ENCODE assay signal across 10 cellular contexts in the genomic region with DNA sequence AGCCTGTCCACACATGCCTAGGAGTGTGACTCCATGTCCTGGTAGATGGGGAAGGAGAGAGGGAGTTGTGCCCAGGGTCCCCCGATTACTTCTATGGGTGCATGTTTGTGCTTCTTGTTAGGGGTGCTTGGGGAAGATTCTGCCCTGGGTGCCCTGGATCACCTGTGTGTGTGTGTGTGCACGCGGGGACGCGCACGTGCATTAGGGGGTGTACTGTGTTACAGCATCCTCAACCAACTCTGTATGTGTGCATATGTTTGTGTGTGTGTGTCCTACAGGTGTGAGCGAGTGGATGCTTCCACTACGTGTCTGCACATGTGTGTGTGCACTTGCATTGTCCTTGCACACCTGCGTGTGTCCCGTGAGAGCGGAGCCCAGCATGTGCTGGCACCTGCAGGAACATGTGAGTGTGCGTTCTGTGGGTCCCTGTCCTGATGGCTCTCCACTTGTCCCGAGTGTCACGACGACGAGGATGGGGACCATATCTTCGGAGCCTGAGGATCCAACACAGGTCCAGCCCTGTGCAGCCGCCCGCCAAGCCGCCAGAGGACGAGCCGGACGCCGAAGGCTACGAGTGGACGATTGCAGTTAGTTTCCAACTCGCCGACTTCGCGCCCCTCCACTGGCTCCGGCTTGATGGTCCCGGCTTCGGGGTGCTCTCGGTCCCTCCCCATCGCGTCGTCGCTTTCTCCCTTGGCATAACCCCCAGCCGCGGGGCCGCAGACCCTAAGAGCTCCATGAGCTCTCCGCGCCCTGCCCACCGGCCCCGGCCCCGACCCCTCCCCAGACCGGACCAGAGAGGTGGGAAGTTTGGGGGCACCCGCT. TPM values are rescaled to one million over a fixed set of nuclear protein-coding genes. Genes with fewer than 3 reads are reported as not detected.
DNase-seq lines count a peak whose midpoint lies in the region; ATAC-seq and TF ChIP-seq lines count a peak whose summit lies in the region.
"Had no signal": no experiment of that assay in that cellular context is flagged by ENCODE, and none has a peak within 500 bp of the region (broad histone marks: within the 10 kb centered on the region; RNA-seq: fewer than 3 reads in every experiment).

No MANE protein-coding gene starts in this region.

- ATAC-seq in HG02759 (IDR thresholded peaks at IDR 0.05; ENCODE audit: unreplicated experiment): no peak

- H3K4me1 Mint-ChIP-seq in glutamatergic neuron (ENCODE audit: low read depth, unreplicated experiment): peaks cover 14% of the 10 kb centered on the region

- peak overlapping the region; percentile 57 for H3K27ac Mint-ChIP-seq in glutamatergic neuron (ENCODE audit: unreplicated experiment)

- no peak for TF ChIP-seq EP300 in ovary (IDR thresholded peaks at IDR 0.05)

- no peaks in the 10 kb centered on the region for H3K36me3 ChIP-seq in ovary

- no peaks in the 10 kb centered on the region for H3K27me3 ChIP-seq in ovary

- peak overlapping the region; percentile 55 for H3K27ac ChIP-seq in C4-2B
- H3K27ac ChIP-seq in ovary: peak overlapping the region; percentile 64 to 70

- H3K4me3 Mint-ChIP-seq in glutamatergic neuron (ENCODE audit: unreplicated experiment): peak overlapping the region; percentile 86

- intact Hi-C loops in ovary (cut with DNase I): loop anchor here in 2 of 4 donors (5.0 kb wide), 2 partner anchors 55 to 70 kb away; no protein-coding TSS in a partner anchor

- TF ChIP-seq POLR2A in ovary (IDR thresholded peaks at IDR 0.05): no peak

- TF ChIP-seq CTCF in C4-2B (conservative IDR thresholded peaks at IDR 0.05) (no peak), glutamatergic neuron (IDR thresholded peaks at IDR 0.05; ENCODE audit: partially characterized antibody, unreplicated experiment) (no peak), ovary (IDR thresholded peaks at IDR 0.05) (no peak)

- peaks cover 8% of the 10 kb centered on the region for H3K4me1 ChIP-seq in ovary (ENCODE audit: insufficient read depth)

- 15 to 18% (median 16%) methylated on average over 44 to 48 of the region's 48 CpGs for WGBS in ovary, 3 donors

- peaks cover 2% of the 10 kb centered on the region for H3K9me3 Mint-ChIP-seq in glutamatergic neuron (ENCODE audit: unreplicated experiment)

- no peaks in the 10 kb centered on the region for H3K9me3 ChIP-seq in ovary

- H3K27me3 Mint-ChIP-seq in glutamatergic neuron (ENCODE audit: unreplicated experiment): peaks cover 14% of the 10 kb centered on the region

- peak overlapping the region; percentile 54 for H3K4me3 ChIP-seq in ovary

- peak; percentile 34 for DNase-seq in RKO (ENCODE audit: low spot score)
- peak; percentile 64 for DNase-seq in glutamatergic neuron
- DNase-seq in ovary: peak in 2 of 5 donors; percentile 13 to 61
- DNase-seq in cerebellar nuclear complex (lab: John Stamatoyannopoulos, UW): no peak
- no peak for DNase-seq in activated CD4-positive, CD25-positive, alpha-beta regulatory T cell (lab: John Stamatoyannopoulos, UW)
- no peak for DNase-seq in SKM-1 (lab: John Stamatoyannopoulos, UW; ENCODE audit: unreplicated experiment)
- DNase-seq: activated gamma-delta T cell treated with Interleukin-2 at 50 U/mL for 16 hours had no signal

- H3K36me3 Mint-ChIP-seq in glutamatergic neuron (ENCODE audit: unreplicated experiment): no peaks in the 10 kb centered on the region

RNA-seq across cellular contexts. Expression of gene TBC1D3B, which starts 6.0 kb away (rescaled TPM):
- 37.3 TPM for total RNA-seq in glutamatergic neuron (ENCODE audit: unreplicated experiment)
- 10 to 100 TPM in 1 of 7 donors, 1 to 10 TPM in 6; 1.1 to 11.5 (median 4.5) TPM for total RNA-seq in ovary
- polyA plus RNA-seq in ovary: 1 to 10 TPM in 1 of 2 donors, not detected in 1; 2.5 TPM
- total RNA-seq: M059J had no signal

RNA-seq across cellular contexts. Expression of gene CCL3L1, which starts 14.2 kb away (rescaled TPM):
- total RNA-seq in glutamatergic neuron (ENCODE audit: unreplicated experiment) (6.3 TPM), ovary (1 to 10 TPM in 2 of 7 donors, under 1 TPM in 2, not detected in 3; 0.22 to 2.6 (median 0.89) TPM)
- polyA plus RNA-seq in ovary: 1 to 10 TPM in 1 of 2 donors, under 1 TPM in 1; 0.70 to 2.1 TPM
- total RNA-seq: M059J had no signal

RNA-seq across cellular contexts. Expression of gene CCL4L2, which starts 28.5 kb away (rescaled TPM):
- total RNA-seq in glutamatergic neuron (ENCODE audit: unreplicated experiment): not detected
- total RNA-seq in ovary: 10 to 100 TPM in 1 of 7 donors, 1 to 10 TPM in 2, under 1 TPM in 3, not detected in 1; 0.42 to 13.1 (median 1.1) TPM
- polyA plus RNA-seq in ovary: 10 to 100 TPM in 1 of 2 donors, 1 to 10 TPM in 1; 1.7 to 11.1 TPM
- total RNA-seq: M059J had no signal

Comparison
In these comparisons a context has a peak if more than half of its experiments do, and no peak if none do; other contexts are left out.
1. DNase-seq: peak in RKO (single experiment) and glutamatergic neuron (single experiment); none in cerebellar nuclear complex (0 of 2), activated CD4-positive, CD25-positive, alpha-beta regulatory T cell (0 of 4) and SKM-1 (single experiment).